Comparison of ENCODE assay signal across 8 cellular contexts in genomic region chr17:35368086-35368824, GRCh38. TPM values are rescaled to one million over a fixed set of nuclear protein-coding genes. Genes with fewer than 3 reads are reported as not detected.
DNase-seq lines count a peak whose midpoint lies in the region; ATAC-seq and TF ChIP-seq lines count a peak whose summit lies in the region.

No MANE protein-coding gene starts in this region.

- peak overlapping the region; percentile 68 for H3K27ac ChIP-seq in CD4-positive, CD25-positive, alpha-beta regulatory T cell (ENCODE audit: insufficient read depth, low read length, poor library complexity, severe bottlenecking)
- H3K27ac ChIP-seq in RWPE1, result no peak overlapping the region

- no peak for TF ChIP-seq CTCF in RWPE1 (conservative IDR thresholded peaks at IDR 0.05; ENCODE audit: low read depth)

- H3K4me1 ChIP-seq in CD4-positive, CD25-positive, alpha-beta regulatory T cell (ENCODE audit: control insufficient read depth, insufficient read depth, low read length, poor library complexity, severe bottlenecking), result peaks cover 28% of the 10 kb centered on the region

- peaks cover 16% of the 10 kb centered on the region for H3K36me3 ChIP-seq in CD4-positive, CD25-positive, alpha-beta regulatory T cell (ENCODE audit: control insufficient read depth, insufficient read depth, low read length)

- H3K36me3 Mint-ChIP-seq in CD4-positive, CD25-positive, alpha-beta regulatory T cell, result peaks cover 34% of the 10 kb centered on the region
- peaks cover 13% of the 10 kb centered on the region for H3K36me3 Mint-ChIP-seq in T-helper 17 cell (ENCODE audit: low read depth)

- H3K27me3 Mint-ChIP-seq in CD4-positive, CD25-positive, alpha-beta regulatory T cell, result no peaks in the 10 kb centered on the region
- H3K27me3 Mint-ChIP-seq in T-helper 17 cell, result no peaks in the 10 kb centered on the region

- H3K4me3 ChIP-seq in CD4-positive, CD25-positive, alpha-beta regulatory T cell (ENCODE audit: low read depth, low read length), result peak overlapping the region; percentile 69

- H3K4me1 Mint-ChIP-seq in CD4-positive, CD25-positive, alpha-beta regulatory T cell, result peaks cover 41 to 69% (median 47%) of the 10 kb centered on the region in 4 donors
- peaks cover 32% of the 10 kb centered on the region for H3K4me1 Mint-ChIP-seq in T-helper 17 cell

- ATAC-seq in CD4-positive, CD25-positive, alpha-beta regulatory T cell (ENCODE audit: low read depth in 2 of 2), result peak; percentile 91 to 94
- ATAC-seq in HG03103 (IDR thresholded peaks at IDR 0.05; ENCODE audit: low read depth, unreplicated experiment) (peak; percentile 94), T-helper 17 cell (peak; percentile 90)

- H3K27me3 ChIP-seq in CD4-positive, CD25-positive, alpha-beta regulatory T cell (ENCODE audit: control insufficient read depth, insufficient read depth, low read length), result no peaks in the 10 kb centered on the region

- H3K9me3 ChIP-seq in CD4-positive, CD25-positive, alpha-beta regulatory T cell (ENCODE audit: control insufficient read depth in 2 of 2, low read length in 2 of 2), result peaks cover 0 to 5% of the 10 kb centered on the region in 2 experiments
- no peaks in the 10 kb centered on the region for H3K9me3 ChIP-seq in T-helper 17 cell (ENCODE audit: control insufficient read depth, low read length, poor library complexity, severe bottlenecking)

- peaks cover 0 to 10% (median 4%) of the 10 kb centered on the region in 7 donors for H3K9me3 Mint-ChIP-seq in CD4-positive, CD25-positive, alpha-beta regulatory T cell

- DNase-seq in CD4-positive, CD25-positive, alpha-beta regulatory T cell, result peak; percentile 26 to 87 (median 61)
- DNase-seq in T-helper 17 cell (no peak), midbrain (lab: John Stamatoyannopoulos, UW) (peak; percentile 43), RWPE1 (ENCODE audit: low spot score) (no peak), NCI-H69 (lab: John Stamatoyannopoulos, UW) (no peak)
- DNase-seq in activated CD8-positive, alpha-beta memory T cell treated with anti-CD3 and anti-CD28 coated beads, Interleukin-2, amount 50 U/mL, for 48 hours, result no peak

- H3K27ac Mint-ChIP-seq in CD4-positive, CD25-positive, alpha-beta regulatory T cell, result peak overlapping the region; percentile 87 to 94 (median 89)
- peak overlapping the region; percentile 44 for H3K27ac Mint-ChIP-seq in T-helper 17 cell

- POLR2A ChIA-PET in RWPE1 (lab: Yijun Ruan, JAX; ENCODE audit: low non-redundant PET), result no interaction called here

- peak overlapping the region in 3 of 4 donors; percentile 63 to 73 (median 65) for H3K4me3 Mint-ChIP-seq in CD4-positive, CD25-positive, alpha-beta regulatory T cell
- peak overlapping the region; percentile 13 for H3K4me3 Mint-ChIP-seq in T-helper 17 cell

- CTCF ChIA-PET in RWPE1 (lab: Yijun Ruan, JAX), result interaction anchor here (1.3 kb wide), 1 partner anchor 10 kb away, joined by 3 read pairs; no protein-coding TSS in a partner anchor

- TF ChIP-seq POLR2A in GM19193 (IDR thresholded peaks at IDR 0.05; ENCODE audit: extremely low read depth, insufficient read depth, insufficient read length), result peak; percentile 32

RNA-seq across cellular contexts. Expression of gene SLFN11, which starts 5.2 kb away (rescaled TPM):
- 61.9 TPM for total RNA-seq in CD4-positive, CD25-positive, alpha-beta regulatory T cell
- polyA plus RNA-seq in CD4-positive, CD25-positive, alpha-beta regulatory T cell, result 10 to 100 TPM; 10.1 to 18.0 (median 11.2) TPM
- total RNA-seq in T-helper 17 cell, result 10 to 100 TPM; 21.0 to 26.7 TPM

Comparison
In these comparisons a context has a peak if more than half of its experiments do, and no peak if none do; other contexts are left out.
1. DNase-seq: peak in CD4-positive, CD25-positive, alpha-beta regulatory T cell (3 of 3) and midbrain (single experiment); none in T-helper 17 cell (0 of 3), RWPE1 (single experiment), activated CD8-positive, alpha-beta memory T cell treated with anti-CD3 and anti-CD28 coated beads, Interleukin-2, amount 50 U/mL, for 48 hours (single experiment) and NCI-H69 (single experiment).
2. Peak in every context shown above with its lines, with median percentiles within 50 percentile points of each other: ATAC-seq.